In genomic region chr2:171999125-171999524, GRCh38 we compare ENCODE assay signal across 8 cellular contexts. TPM values are rescaled to one million over a fixed set of nuclear protein-coding genes. Genes with fewer than 3 reads are reported as not detected.
A peak's percentile ranks its signal among the peaks of the same experiment; 100 is the strongest.
DNase-seq lines count a peak whose midpoint lies in the region; TF ChIP-seq lines count a peak whose summit lies in the region.

No MANE protein-coding gene starts in this region.

- H3K4me1 ChIP-seq in HUES64 (ENCODE audit: insufficient read depth, low read length), result peaks cover 4% of the 10 kb centered on the region; the same call in 1 of the 2 replicates
- H3K4me1 ChIP-seq in mucosa of stomach (ENCODE audit: control insufficient read depth, insufficient read depth, low read length), result no peaks in the 10 kb centered on the region

- WGBS in HUES64, result 63% methylated on average over 4 of the region's 4 CpGs

- no peaks in the 10 kb centered on the region for H3K36me3 ChIP-seq in HUES64 (ENCODE audit: insufficient read depth, low read length)
- H3K36me3 ChIP-seq in mucosa of stomach (ENCODE audit: control insufficient read depth, insufficient read depth, low read length), result no peaks in the 10 kb centered on the region

- H3K4me3 ChIP-seq in GM12865 (ENCODE audit: low read depth, low read length), result peak overlapping the region; percentile 99
- peak overlapping the region; percentile 80 for H3K4me3 ChIP-seq in HUES64 (ENCODE audit: low read length)
- H3K4me3 ChIP-seq in cardiac fibroblast (replicated peaks in 1 of 2; ENCODE audit: low read depth in 2 of 2, low read length in 2 of 2), result peak overlapping the region; percentile 46 to 78
- peak overlapping the region; percentile 83 for H3K4me3 ChIP-seq in mucosa of stomach (ENCODE audit: low read length)

- TF ChIP-seq CTCF in GM12865 (IDR thresholded peaks at IDR 0.05; ENCODE audit: insufficient read depth, low read depth, low read length, missing control alignments) (no peak), cardiac fibroblast (IDR thresholded peaks at IDR 0.05; ENCODE audit: low read depth, low read length) (no peak)

- H3K27me3 ChIP-seq in HUES64 (ENCODE audit: insufficient read depth, low read length) (peaks cover 20% of the 10 kb centered on the region), mucosa of stomach (ENCODE audit: control insufficient read depth, insufficient read depth, low read length) (peaks cover 5% of the 10 kb centered on the region)

- H3K9ac ChIP-seq in HUES64 (ENCODE audit: low read depth, low read length), result peak overlapping the region; percentile 96; the same call in 1 of the 2 replicates
- H3K9ac ChIP-seq in mucosa of stomach (ENCODE audit: low read length), result peak overlapping the region; percentile 42

- H3K9me3 ChIP-seq in HUES64 (ENCODE audit: insufficient read depth, low read depth, low read length), result no peaks in the 10 kb centered on the region
- H3K9me3 ChIP-seq in mucosa of stomach (ENCODE audit: control insufficient read depth, low read length), result no peaks in the 10 kb centered on the region

- H3K27ac ChIP-seq in HUES64 (ENCODE audit: low read depth, low read length), result no peak overlapping the region

- DNase-seq in GM12865 (ENCODE audit: low read depth), result no peak
- DNase-seq in cardiac fibroblast (ENCODE audit: low read depth in 2 of 2), result no peak
- DNase-seq in SW480 (ENCODE audit: low spot score), result no peak
- no peak for DNase-seq in stimulated activated CD4-positive, alpha-beta T cell treated with anti-CD3 and anti-CD28 coated beads, Interleukin-4, amount 100 ng/mL, for 24 hours
- no peak for DNase-seq in activated CD8-positive, alpha-beta memory T cell treated with anti-CD3 and anti-CD28 coated beads, Interleukin-2, amount 50 U/mL, for 48 hours
- no peak for DNase-seq in NCI-H774 (lab: John Stamatoyannopoulos, UW)

RNA-seq across cellular contexts. Expression of gene METAP1D, which starts 0.6 kb away (rescaled TPM):
- polyA plus RNA-seq in HUES64 (2013, experiment 1 of 2), result 7.1 TPM
- polyA plus RNA-seq in HUES64 (2013, experiment 2 of 2), result 5.7 TPM
